Comparison of ENCODE assay signal across 8 cellular contexts in genomic region chr10:18607503-18607902, GRCh38. TPM values are rescaled to one million over a fixed set of nuclear protein-coding genes. Genes with fewer than 3 reads are reported as not detected.
DNase-seq lines count a peak whose midpoint lies in the region; ATAC-seq, FAIRE-seq and TF ChIP-seq lines count a peak whose summit lies in the region.

No MANE protein-coding gene starts in this region.

- FAIRE-seq in keratinocyte (lab: Jason Lieb, UNC), result no peak

- H2AFZ ChIP-seq in keratinocyte (ENCODE audit: control insufficient read depth, low read length), result no peak overlapping the region

- intact Hi-C loops in CD14-positive monocyte (cut with micrococcal nuclease) (no loop called here), lower lobe of right lung (cut with DNase I) (no loop called here)

- POLR2A ChIA-PET in HEK293 (lab: Yijun Ruan, JAX), result no interaction called here

- no peaks in the 10 kb centered on the region for H3K9me1 ChIP-seq in keratinocyte (ENCODE audit: control insufficient read depth, extremely low read depth, insufficient read depth, low read length)

- H3K27me3 ChIP-seq in RWPE2 (ENCODE audit: insufficient read depth, poor library complexity, severe bottlenecking) (no peaks in the 10 kb centered on the region), keratinocyte (ENCODE audit: control insufficient read depth, extremely low read depth, insufficient read depth, low read length) (no peaks in the 10 kb centered on the region), lower lobe of right lung (ENCODE audit: low read depth) (no peaks in the 10 kb centered on the region)

- TF ChIP-seq CTCF in HEK293 (tag by site-specific recombination; IDR thresholded peaks at IDR 0.05) (no peak), RWPE2 (IDR thresholded peaks at IDR 0.05; ENCODE audit: poor library complexity, severe bottlenecking) (no peak), keratinocyte (optimal IDR thresholded peaks at IDR 0.05 in 1 of 3, IDR thresholded peaks at IDR 0.05 in 1 of 3, conservative IDR thresholded peaks at IDR 0.05 in 1 of 3; ENCODE audit: extremely low read depth in 1 of 3, insufficient read depth in 2 of 3, low read length in 3 of 3) (no peak), CD14-positive monocyte (IDR thresholded peaks at IDR 0.05) (no peak), lower lobe of right lung (IDR thresholded peaks at IDR 0.05) (no peak)

- DNase-seq in DMS 273 (lab: John Stamatoyannopoulos, UW; ENCODE audit: unreplicated experiment) (peak; percentile 88), RWPE2 (ENCODE audit: low spot score) (peak; percentile 74), keratinocyte (ENCODE audit: low read depth, low spot score) (peak; percentile 17), CD14-positive monocyte (ENCODE audit: low spot score) (no peak), immature natural killer cell (no peak), superior temporal gyrus (ENCODE audit: extremely low spot score) (no peak), lower lobe of right lung (no peak)

- H3K9me3 Mint-ChIP-seq in CD14-positive monocyte (no peaks in the 10 kb centered on the region), immature natural killer cell (no peaks in the 10 kb centered on the region)

- H3K27ac ChIP-seq in HEK293 (ENCODE audit: extremely low read depth, low read depth, low read length) (no peak overlapping the region), RWPE2 (ENCODE audit: poor library complexity, severe bottlenecking) (peak overlapping the region; percentile 72), keratinocyte (ENCODE audit: control insufficient read depth, insufficient read depth, low read length) (peak overlapping the region; percentile 8), lower lobe of right lung (no peak overlapping the region)

- H3K4me3 ChIP-seq in HEK293 (ENCODE audit: low read depth, low read length) (no peak overlapping the region), RWPE2 (ENCODE audit: severe bottlenecking) (no peak overlapping the region), keratinocyte (ENCODE audit: control insufficient read depth in 2 of 3, extremely low read depth in 1 of 3, insufficient read depth in 2 of 3, low read depth in 1 of 3, low read length in 3 of 3) (no peak overlapping the region), lower lobe of right lung (no peak overlapping the region)

- dilution Hi-C loops in keratinocyte (cut with MboI; ENCODE audit: extremely low pct_ligation_motif_present, low sequenced_read_pairs), result no loop called here

- H3K4me1 ChIP-seq in HEK293 (ENCODE audit: control insufficient read depth, insufficient read depth, low read length) (peaks cover 22% of the 10 kb centered on the region), RWPE2 (ENCODE audit: insufficient read depth, poor library complexity, severe bottlenecking) (peaks cover 42% of the 10 kb centered on the region), keratinocyte (ENCODE audit: control insufficient read depth, extremely low read depth, insufficient read depth, low read length) (peaks cover 19% of the 10 kb centered on the region), lower lobe of right lung (no peaks in the 10 kb centered on the region)

- H4K20me1 ChIP-seq in keratinocyte (ENCODE audit: control insufficient read depth, extremely low read depth, insufficient read depth, low read length), result no peaks in the 10 kb centered on the region

- H3K4me1 Mint-ChIP-seq in CD14-positive monocyte (no peaks in the 10 kb centered on the region), immature natural killer cell (no peaks in the 10 kb centered on the region)

- H3K4me3 Mint-ChIP-seq in CD14-positive monocyte, result no peak overlapping the region
- H3K4me3 Mint-ChIP-seq in immature natural killer cell, result no peak overlapping the region

- H3K36me3 Mint-ChIP-seq in CD14-positive monocyte, result peaks cover 30 to 33% of the 10 kb centered on the region in 2 donors
- H3K36me3 Mint-ChIP-seq in immature natural killer cell, result peaks cover 11 to 30% (median 21%) of the 10 kb centered on the region in 3 donors

- H3K9me3 ChIP-seq in HEK293 (ENCODE audit: control insufficient read depth, insufficient read depth, low read depth, low read length) (no peaks in the 10 kb centered on the region), RWPE2 (ENCODE audit: severe bottlenecking) (no peaks in the 10 kb centered on the region), keratinocyte (ENCODE audit: control insufficient read depth, low read depth, low read length) (no peaks in the 10 kb centered on the region), lower lobe of right lung (no peaks in the 10 kb centered on the region)

- H3K27ac Mint-ChIP-seq in CD14-positive monocyte (no peak overlapping the region), immature natural killer cell (peak overlapping the region in 1 of 6 donors; percentile 25)

- H3K79me2 ChIP-seq in keratinocyte (ENCODE audit: control insufficient read depth, insufficient read depth, low read length), result no peaks in the 10 kb centered on the region

- ATAC-seq in RWPE2 (ENCODE audit: low read depth), result peak; percentile 62
- no peak for ATAC-seq in lower lobe of right lung

- H3K27me3 Mint-ChIP-seq in CD14-positive monocyte (ENCODE audit: low read depth in 3 of 3) (peaks cover 0 to 4% (median 0%) of the 10 kb centered on the region in 3 donors), immature natural killer cell (ENCODE audit: low read depth in 3 of 3) (no peaks in the 10 kb centered on the region)

- no peak overlapping the region for H3K4me2 ChIP-seq in keratinocyte (ENCODE audit: control insufficient read depth, extremely low read depth, insufficient read depth, low read depth, low read length)

- H3K9ac ChIP-seq in keratinocyte (ENCODE audit: control insufficient read depth, extremely low read depth, insufficient read depth, low read length), result no peak overlapping the region

- H3K36me3 ChIP-seq in HEK293 (ENCODE audit: control insufficient read depth in 2 of 2, insufficient read depth in 1 of 2, low read length in 2 of 2) (peaks cover 5 to 7% of the 10 kb centered on the region in 2 experiments; a peak in 2 of 3 replicates), RWPE2 (ENCODE audit: low read depth) (peaks cover 28% of the 10 kb centered on the region), keratinocyte (ENCODE audit: control insufficient read depth in 2 of 2, extremely low read depth in 1 of 2, insufficient read depth in 2 of 2, low read length in 2 of 2) (peaks cover 0 to 3% of the 10 kb centered on the region in 2 experiments), lower lobe of right lung (peaks cover 9% of the 10 kb centered on the region)

- CTCF ChIA-PET in HEK293 (lab: Yijun Ruan, JAX), result interaction anchor here (1.5 kb wide), 1 partner anchor 9 kb away, joined by 4 read pairs; no protein-coding TSS in a partner anchor

TF ChIP-seq in HEK293, 187 proteins besides CTCF, POLR2A, EP300 and RAD21 (continues in another document):
- TF ChIP-seq ZNF37A (tag by site-specific recombination; IDR thresholded peaks at IDR 0.05) (peak; percentile 80), KLF10 (tag by site-specific recombination; IDR thresholded peaks at IDR 0.05) (peak; percentile 72), ZSCAN5A (tag by site-specific recombination; IDR thresholded peaks at IDR 0.05) (no peak), FEZF1 (tag by site-specific recombination; IDR thresholded peaks at IDR 0.05) (no peak)

RNA-seq across cellular contexts. Expression of gene NSUN6, which starts 43.9 kb away (rescaled TPM):
- polyA plus RNA-seq in keratinocyte, result 6.2 to 9.8 TPM (median 8.5 TPM) in 3 replicates
- polyA plus RNA-seq in keratinocyte (2011; ENCODE audit: low read depth), result 7.5 TPM
- polyA plus RNA-seq in keratinocyte (2011; cell fraction: cytosol; rRNA removed), result 4.2 and 7.3 TPM in 2 replicates
- 15.0 and 17.5 TPM in 2 replicates for polyA plus RNA-seq in keratinocyte (2011; cell fraction: nucleus; rRNA removed)
- 4.4 and 6.2 TPM in 2 replicates for polyA plus RNA-seq in keratinocyte (2012; ENCODE audit: low replicate concordance)
- 1.7 to 10.3 TPM (median 6.3 TPM) in 3 replicates for polyA minus RNA-seq in keratinocyte
- polyA minus RNA-seq in keratinocyte (2011; cell fraction: cytosol; rRNA and poly(A)+ RNA removed), result 3.6 TPM
- polyA minus RNA-seq in keratinocyte (2011; cell fraction: nucleus; rRNA and poly(A)+ RNA removed), result 8.7 and 16.1 TPM in 2 replicates
- polyA plus RNA-seq in CD14-positive monocyte, result 1 to 10 TPM; 1.2 to 3.1 TPM
- polyA plus RNA-seq in immature natural killer cell, result 10 to 100 TPM in 1 of 3 donors, 1 to 10 TPM in 2; 3.5 to 15.8 (median 6.1) TPM
- 13.1 TPM for total RNA-seq in lower lobe of right lung

RNA-seq across cellular contexts. Expression of gene ARL5B, which starts 51.7 kb away (rescaled TPM):
- 4.7 to 10.4 TPM (median 6.3 TPM) in 3 replicates for polyA plus RNA-seq in keratinocyte
- polyA plus RNA-seq in keratinocyte (2011; ENCODE audit: low read depth), result 11.3 TPM
- polyA plus RNA-seq in keratinocyte (2011; cell fraction: cytosol; rRNA removed), result 2.9 and 6.7 TPM in 2 replicates
- polyA plus RNA-seq in keratinocyte (2011; cell fraction: nucleus; rRNA removed), result 7.4 and 11.3 TPM in 2 replicates
- polyA plus RNA-seq in keratinocyte (2012; ENCODE audit: low replicate concordance), result 5.0 and 16.3 TPM in 2 replicates
- 1.0 to 12.4 TPM (median 5.9 TPM) in 3 replicates for polyA minus RNA-seq in keratinocyte
- polyA minus RNA-seq in keratinocyte (2011; cell fraction: cytosol; rRNA and poly(A)+ RNA removed), result 5.9 TPM
- polyA minus RNA-seq in keratinocyte (2011; cell fraction: nucleus; rRNA and poly(A)+ RNA removed), result 8.4 and 14.4 TPM in 2 replicates
- polyA plus RNA-seq in CD14-positive monocyte, result 1 to 10 TPM; 1.3 to 1.4 TPM
- polyA plus RNA-seq in immature natural killer cell, result 1 to 10 TPM in 2 of 3 donors, under 1 TPM in 1; 0.84 to 1.7 (median 1.6) TPM
- 10.6 TPM for total RNA-seq in lower lobe of right lung

Comparison
In these comparisons a context has a peak if more than half of its experiments do, and no peak if none do; other contexts are left out.
1. DNase-seq: peak in DMS 273 (single experiment), RWPE2 (single experiment) and keratinocyte (single experiment); none in CD14-positive monocyte (single experiment), immature natural killer cell (0 of 3), superior temporal gyrus (single experiment) and lower lobe of right lung (single experiment).
2. H3K27ac ChIP-seq: peak in RWPE2 (single experiment) and keratinocyte (single experiment); none in HEK293 (single experiment) and lower lobe of right lung (single experiment).